ENCODE assay signal across 8 cellular contexts in genomic region chr4:112145820-112146813, GRCh38.
DNase-seq lines count a peak whose midpoint lies in the region; ATAC-seq and TF ChIP-seq lines count a peak whose summit lies in the region.

No MANE protein-coding gene starts in this region.

- peak; percentile 62 for ATAC-seq in HG02852 (IDR thresholded peaks at IDR 0.05; ENCODE audit: unreplicated experiment)

- DNase-seq in NCI-H82 (lab: John Stamatoyannopoulos, UW) (peak; percentile 48), NCI-H82 treated with DMSO at 0.1 percent for 48 hours (lab: John Stamatoyannopoulos, UW; ENCODE audit: unreplicated experiment) (no peak), NCI-H526 treated with DMSO at 0.1 percent for 48 hours (lab: John Stamatoyannopoulos, UW) (peak; percentile 49), erythroblast (lab: John Stamatoyannopoulos, UW) (peak; percentile 65 to 77)
- peak; percentile 85 for DNase-seq in activated CD8-positive, alpha-beta memory T cell treated with anti-CD3 and anti-CD28 coated beads, Interleukin-2, amount 50 U/mL, for 48 hours
- DNase-seq in stimulated activated CD8-positive, alpha-beta memory T cell treated with anti-CD3 and anti-CD28 coated beads, Interleukin-4, amount 100 ng/mL, for 48 hours: peak; percentile 80

- H3K9me3 ChIP-seq in mucosa of stomach (ENCODE audit: control insufficient read depth, low read length): no peaks in the 10 kb centered on the region

- H3K9ac ChIP-seq in mucosa of stomach (ENCODE audit: low read length): peak overlapping the region; percentile 86

- no peaks in the 10 kb centered on the region for H3K27me3 ChIP-seq in mucosa of stomach (ENCODE audit: control insufficient read depth, insufficient read depth, low read length)

- no peaks in the 10 kb centered on the region for H3K36me3 ChIP-seq in mucosa of stomach (ENCODE audit: control insufficient read depth, insufficient read depth, low read length)

- peak overlapping the region; percentile 81 for H3K4me3 ChIP-seq in mucosa of stomach (ENCODE audit: low read length)

- TF ChIP-seq POLR2A in erythroblast (IDR thresholded peaks at IDR 0.05; ENCODE audit: low read length): peak; percentile 0

- peaks cover 12% of the 10 kb centered on the region for H3K4me1 ChIP-seq in mucosa of stomach (ENCODE audit: control insufficient read depth, insufficient read depth, low read length)
